ENCODE assay signal across 13 cellular contexts in the genomic region with DNA sequence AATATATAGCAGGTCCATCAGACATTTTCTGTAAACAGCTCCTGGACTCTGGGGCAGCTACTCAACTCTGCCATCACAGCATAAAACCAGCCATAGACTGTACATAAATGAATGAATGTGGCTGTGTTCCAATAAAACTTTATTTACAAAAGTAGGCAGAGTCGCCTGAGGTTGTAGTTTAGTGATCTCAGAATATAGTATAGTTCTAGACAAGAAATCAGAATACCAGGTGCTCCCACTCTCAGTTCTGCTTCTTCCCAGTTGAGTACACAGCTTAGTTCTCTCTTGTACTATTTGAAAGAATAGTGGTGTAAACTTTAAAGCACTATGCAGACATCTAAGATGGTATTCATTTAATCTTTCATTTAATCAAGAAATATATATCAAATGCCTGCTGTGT. TPM values are rescaled to one million over a fixed set of nuclear protein-coding genes. Genes with fewer than 3 reads are reported as not detected.
DNase-seq lines count a peak whose midpoint lies in the region; TF ChIP-seq lines count a peak whose summit lies in the region.
"Had no signal": no experiment of that assay in that cellular context is flagged by ENCODE, and none has a peak within 500 bp of the region (broad histone marks: within the 10 kb centered on the region; RNA-seq: fewer than 3 reads in every experiment).

No MANE protein-coding gene starts in this region.

- no peaks in the 10 kb centered on the region for H3K27me3 ChIP-seq in DOHH2 (ENCODE audit: control insufficient read depth, low read length)
- H3K27me3 ChIP-seq in GM23248 (replicated peaks; ENCODE audit: insufficient read depth) = no peaks in the 10 kb centered on the region
- no peaks in the 10 kb centered on the region for H3K27me3 ChIP-seq in PC-9 (ENCODE audit: insufficient read depth, low read depth)
- no peaks in the 10 kb centered on the region for H3K27me3 ChIP-seq in stomach

- DNase-seq in GM23248 (no peak), PC-9 (no peak), germinal center (ENCODE audit: low spot score) (peak; percentile 61), stomach (no peak), NCI-H1417 (lab: John Stamatoyannopoulos, UW) (no peak), NCI-H2171 (lab: John Stamatoyannopoulos, UW) (no peak)
- DNase-seq: COR-L47, H7 had no signal

- TF ChIP-seq CTCF in DOHH2 (IDR thresholded peaks at IDR 0.05; ENCODE audit: low read depth, low read length, poor library complexity, severe bottlenecking) = no peak
- TF ChIP-seq CTCF in PC-9 (conservative IDR thresholded peaks at IDR 0.05) = no peak
- no peak for TF ChIP-seq CTCF in stomach (IDR thresholded peaks at IDR 0.05)

- H3F3A ChIP-seq in DOHH2 (ENCODE audit: control insufficient read depth, insufficient read depth) (peaks cover 4% of the 10 kb centered on the region; the same call in 1 of the 2 replicates), GM23248 (ENCODE audit: insufficient read depth) (peaks cover 38% of the 10 kb centered on the region), PC-9 (ENCODE audit: insufficient read depth, low read depth) (peaks cover 41% of the 10 kb centered on the region)

- no peak for TF ChIP-seq POLR2A in stomach (IDR thresholded peaks at IDR 0.05)

- WGBS in GM23248 (ENCODE audit: low coverage in 1 of 2, low lambda C conversion rate in 2 of 2, missing lambda C conversion rate in 2 of 2), 2 experiments = 93 to 100% methylated on average over 1 of the region's 1 CpG
- 78 to 88% (median 85%) methylated on average over 1 of the region's 1 CpG for WGBS in stomach, 5 donors

- no peaks in the 10 kb centered on the region for H3K79me2 ChIP-seq in DOHH2 (ENCODE audit: control insufficient read depth, low read length)
- H3K79me2 ChIP-seq in GM23248 (ENCODE audit: insufficient read depth) = no peaks in the 10 kb centered on the region
- no peaks in the 10 kb centered on the region for H3K79me2 ChIP-seq in PC-9 (ENCODE audit: low read depth)

- in situ Hi-C loops in GM23248 (cut with MboI) = no loop called here

- H3K36me3 ChIP-seq in DOHH2 (ENCODE audit: control insufficient read depth, low read length) (no peaks in the 10 kb centered on the region), GM23248 (ENCODE audit: low read depth) (no peaks in the 10 kb centered on the region), PC-9 (ENCODE audit: low read depth) (no peaks in the 10 kb centered on the region), stomach (no peaks in the 10 kb centered on the region)

- H3K4me1 ChIP-seq in DOHH2 (ENCODE audit: control insufficient read depth, low read length) (peaks cover 27% of the 10 kb centered on the region), GM23248 (ENCODE audit: insufficient read depth) (peaks cover 42% of the 10 kb centered on the region), PC-9 (replicated peaks; ENCODE audit: insufficient read depth) (peaks cover 49% of the 10 kb centered on the region), stomach (peaks cover 15 to 54% (median 21%) of the 10 kb centered on the region in 4 donors)

- H3K27ac ChIP-seq in DOHH2 (ENCODE audit: low read depth, low read length) = peak overlapping the region; percentile 33
- H3K27ac ChIP-seq in GM23248 = peak overlapping the region; percentile 92; the same call in 1 of the 2 replicates
- peak overlapping the region; percentile 88 for H3K27ac ChIP-seq in PC-9
- no peak overlapping the region for H3K27ac ChIP-seq in stomach
- H3K27ac ChIP-seq: KMS-11, RWPE1 had no signal

- CTCF ChIA-PET in PC-9 (lab: Charles Lee) = no interaction called here

- intact Hi-C loops in PC-9 (cut with micrococcal nuclease; ENCODE audit: unreplicated experiment) = no loop called here
- intact Hi-C loops in stomach (cut with DNase I; ENCODE audit: low total_unique reads) = no loop called here

- H3K9me3 ChIP-seq in DOHH2 (ENCODE audit: control insufficient read depth, insufficient read depth, low read length) = no peaks in the 10 kb centered on the region
- no peaks in the 10 kb centered on the region for H3K9me3 ChIP-seq in GM23248 (ENCODE audit: low read depth)
- no peaks in the 10 kb centered on the region for H3K9me3 ChIP-seq in PC-9 (ENCODE audit: insufficient read depth, low read depth)
- H3K9me3 ChIP-seq in stomach = no peaks in the 10 kb centered on the region

- H3K9me2 ChIP-seq in DOHH2 (replicated peaks; ENCODE audit: control insufficient read depth, low read length) (no peaks in the 10 kb centered on the region), GM23248 (ENCODE audit: insufficient read depth) (no peaks in the 10 kb centered on the region), PC-9 (ENCODE audit: insufficient read depth) (no peaks in the 10 kb centered on the region)

- BruUV-seq in PC-9 (replicated peaks; lab: Mats Ljungman, UMichigan) = no TSS peak

- H2AFZ ChIP-seq in GM23248 (no peak overlapping the region), PC-9 (no peak overlapping the region)

- H3K4me3 ChIP-seq in DOHH2 (ENCODE audit: low read length) (no peak overlapping the region), GM23248 (no peak overlapping the region), PC-9 (no peak overlapping the region), stomach (no peak overlapping the region)

- no peak overlapping the region for H3K9ac ChIP-seq in GM23248
- H3K9ac ChIP-seq: KMS-11 had no signal

- H3K4me2 ChIP-seq in DOHH2 (ENCODE audit: low read length) = peak overlapping the region; percentile 46
- H3K4me2 ChIP-seq in GM23248 (ENCODE audit: unreplicated experiment) = peak overlapping the region; percentile 14
- peak overlapping the region; percentile 39 for H3K4me2 ChIP-seq in PC-9
- H3K4me2 ChIP-seq: KMS-11 had no signal

- no peaks in the 10 kb centered on the region for H4K20me1 ChIP-seq in DOHH2 (ENCODE audit: control insufficient read depth, insufficient read depth, low read depth, low read length)
- H4K20me1 ChIP-seq in GM23248 (ENCODE audit: insufficient read depth) = no peaks in the 10 kb centered on the region
- no peaks in the 10 kb centered on the region for H4K20me1 ChIP-seq in PC-9 (ENCODE audit: insufficient read depth)

- POLR2A ChIA-PET in PC-9 (lab: Charles Lee; ENCODE audit: unreplicated experiment) = no interaction called here

- TF ChIP-seq EP300 in stomach (IDR thresholded peaks at IDR 0.05) = no peak

RNA-seq across cellular contexts. Expression of a gene that starts 37.2 kb away (rescaled TPM):
- total RNA-seq in GM23248 (2014; rRNA removed; shearing (Covaris generic)) = not detected in 2 replicates
- polyA plus RNA-seq in GM23248 (2016; fragmentation: Nextera tagmentation; extraction: Ambion mirVana) (not detected in 2 replicates), stomach (1 to 10 TPM in 1 of 3 donors, under 1 TPM in 2; 0.40 to 1.1 (median 0.81) TPM)
- total RNA-seq in PC-9 (2021) (not detected in 2 replicates), stomach (10 to 100 TPM in 1 of 5 donors, 1 to 10 TPM in 2, not detected in 2; 5.3 to 14.0 (median 5.8) TPM)
- total RNA-seq: epithelial cell of proximal tubule, H7, pulmonary artery endothelial cell had no signal

Comparison
In these comparisons a context has a peak if more than half of its experiments do, and no peak if none do; other contexts are left out.
1. H3K27ac ChIP-seq: peak in DOHH2 (single experiment), GM23248 (single experiment) and PC-9 (single experiment); none in stomach (0 of 5).
2. Peak in every context shown above with its lines, with median percentiles within 50 percentile points of each other: H3K4me2 ChIP-seq.